14 cellular contexts compared by ENCODE assay signal in genomic region chr7:47451851-47452205, GRCh38.
A peak's percentile ranks its signal among the peaks of the same experiment; 100 is the strongest.
DNase-seq lines count a peak whose midpoint lies in the region.
"Had no signal": no experiment of that assay in that cellular context is flagged by ENCODE, and none has a peak within 500 bp of the region (broad histone marks: within the 10 kb centered on the region; RNA-seq: fewer than 3 reads in every experiment).

No MANE protein-coding gene starts in this region.

- peak; percentile 44 for DNase-seq in EL
- peak; percentile 64 for DNase-seq in amniotic epithelial cell (ENCODE audit: low read depth)
- DNase-seq in kidney tubule cell (ENCODE audit: low spot score), result peak; percentile 60
- DNase-seq in skeletal muscle cell (ENCODE audit: low read depth), result no peak
- DNase-seq in MV-4-11 (lab: John Stamatoyannopoulos, UW), result no peak
- no peak for DNase-seq in NCI-H510A (lab: John Stamatoyannopoulos, UW)
- no peak for DNase-seq in Ammon's horn (ENCODE audit: low spot score)
- no peak for DNase-seq in NCI-H2196 (lab: John Stamatoyannopoulos, UW; ENCODE audit: unreplicated experiment)
- DNase-seq: activated CD4-positive, alpha-beta T cell treated with anti-CD3 and anti-CD28 coated beads, Interleukin-2, amount 50 U/mL, for 4 hours; central memory CD4-positive, alpha-beta T cell; DMS79 treated with DMSO at 0.1 percent for 48 hours; naive thymus-derived CD4-positive, alpha-beta T cell; NCI-H2227 treated with DMSO at 0.1 percent for 48 hours; T-helper 9 cell had no signal

- H3K4me3 ChIP-seq in skeletal muscle cell (ENCODE audit: low read depth, low read length), result peak overlapping the region; percentile 39

Comparison
In these comparisons a context has a peak if more than half of its experiments do, and no peak if none do; other contexts are left out.
1. DNase-seq: peak in EL (single experiment), amniotic epithelial cell (single experiment) and kidney tubule cell (single experiment); none in skeletal muscle cell (single experiment), MV-4-11 (single experiment), NCI-H510A (single experiment), Ammon's horn (single experiment) and NCI-H2196 (single experiment).